Comparison of ENCODE assay signal across 2 cellular contexts in genomic region chr6:152716322-152716721, GRCh38.
TF ChIP-seq lines count a peak whose summit lies in the region.

No MANE protein-coding gene starts in this region.

TF ChIP-seq in HepG2, 621 proteins besides CTCF, POLR2A, EP300 and RAD21:
- TF ChIP-seq ZFP37 (CRISPR knock-in tag; IDR thresholded peaks at IDR 0.05; ENCODE audit: borderline replicate concordance) (no peak), ZNF772 (CRISPR knock-in tag; IDR thresholded peaks at IDR 0.05) (no peak), RCOR2 (CRISPR knock-in tag; IDR thresholded peaks at IDR 0.05) (no peak), PLRG1 (conservative IDR thresholded peaks at IDR 0.05) (no peak), TRAFD1 (CRISPR knock-in tag; IDR thresholded peaks at IDR 0.05; ENCODE audit: borderline replicate concordance) (no peak), FOXA1 (IDR thresholded peaks at IDR 0.05) (no peak), FOXA1 (CRISPR knock-in tag; IDR thresholded peaks at IDR 0.05) (no peak), ESRRA (CRISPR knock-in tag; IDR thresholded peaks at IDR 0.05; ENCODE audit: low read depth) (no peak), FOXK2 (IDR thresholded peaks at IDR 0.05) (no peak), UBTF (CRISPR knock-in tag; IDR thresholded peaks at IDR 0.05) (no peak), PHF5A (CRISPR knock-in tag; IDR thresholded peaks at IDR 0.05; ENCODE audit: low read depth, unreplicated experiment) (no peak), FOSL1 (CRISPR knock-in tag; IDR thresholded peaks at IDR 0.05; ENCODE audit: borderline replicate concordance) (no peak)

TF ChIP-seq in IMR-90, 13 proteins besides CTCF, POLR2A, EP300 and RAD21:
- no peak for TF ChIP-seq BHLHE40 (IDR thresholded peaks at IDR 0.05; ENCODE audit: low read depth, low read length)
- TF ChIP-seq SMC3 (IDR thresholded peaks at IDR 0.05; ENCODE audit: low read depth, low read length): no peak
- TF ChIP-seq RCOR1 (IDR thresholded peaks at IDR 0.05; ENCODE audit: insufficient replicate concordance, low read length): no peak
- TF ChIP-seq RFX5 (IDR thresholded peaks at IDR 0.05; ENCODE audit: low read depth, low read length): no peak
- TF ChIP-seq USF2 (IDR thresholded peaks at IDR 0.05; ENCODE audit: low read depth, low read length): no peak
- no peak for TF ChIP-seq CEBPB (IDR thresholded peaks at IDR 0.05; ENCODE audit: low read depth, low read length)
- no peak for TF ChIP-seq MXI1 (IDR thresholded peaks at IDR 0.05; ENCODE audit: borderline replicate concordance, low read depth, low read length)
- no peak for TF ChIP-seq FOS (IDR thresholded peaks at IDR 0.05; ENCODE audit: low read depth, low read length)
- TF ChIP-seq CHD1 (IDR thresholded peaks at IDR 0.05; ENCODE audit: low read depth, low read length): no peak
- TF ChIP-seq NFE2L2 (IDR thresholded peaks at IDR 0.05; ENCODE audit: low read depth, low read length): no peak
- TF ChIP-seq MAZ (IDR thresholded peaks at IDR 0.05; ENCODE audit: borderline replicate concordance, low read depth, low read length): no peak
